In genomic region chr22:40714514-40714966, GRCh38 we compare ENCODE assay signal across 10 cellular contexts. TPM values are rescaled to one million over a fixed set of nuclear protein-coding genes. Genes with fewer than 3 reads are reported as not detected.
DNase-seq lines count a peak whose midpoint lies in the region; ATAC-seq lines count a peak whose summit lies in the region.
"Had no signal": no experiment of that assay in that cellular context is flagged by ENCODE, and none has a peak within 500 bp of the region (broad histone marks: within the 10 kb centered on the region; RNA-seq: fewer than 3 reads in every experiment).

No MANE protein-coding gene starts in this region.

- H3K4me3 Mint-ChIP-seq in activated naive CD4-positive, alpha-beta T cell treated with anti-CD3 and anti-CD28 coated beads, Interleukin-2, amount 50 U/mL, for 24 hours = peak overlapping the region; percentile 26
- H3K4me3 Mint-ChIP-seq in activated naive CD4-positive, alpha-beta T cell treated with anti-CD3 and anti-CD28 coated beads, Interleukin-2, amount 10 ng/mL, durations not matched to agents 7 days and 5 days = no peak overlapping the region
- H3K4me3 Mint-ChIP-seq in activated CD8-positive, alpha-beta memory T cell treated with anti-CD3 and anti-CD28 coated beads, Interleukin-2, amount 10 ng/mL, durations not matched to agents 7 days and 5 days = no peak overlapping the region

- H3K27ac Mint-ChIP-seq in activated naive CD4-positive, alpha-beta T cell treated with anti-CD3 and anti-CD28 coated beads, Interleukin-2, amount 50 U/mL, for 24 hours = no peak overlapping the region
- no peak overlapping the region for H3K27ac Mint-ChIP-seq in activated naive CD4-positive, alpha-beta T cell treated with anti-CD3 and anti-CD28 coated beads, Interleukin-2, amount 10 ng/mL, durations not matched to agents 7 days and 5 days
- H3K27ac Mint-ChIP-seq in activated CD8-positive, alpha-beta memory T cell treated with anti-CD3 and anti-CD28 coated beads, Interleukin-2, amount 10 ng/mL, durations not matched to agents 7 days and 5 days = no peak overlapping the region

- peaks cover 25% of the 10 kb centered on the region for H3K4me1 Mint-ChIP-seq in activated naive CD4-positive, alpha-beta T cell treated with anti-CD3 and anti-CD28 coated beads, Interleukin-2, amount 50 U/mL, for 24 hours
- peaks cover 23% of the 10 kb centered on the region for H3K4me1 Mint-ChIP-seq in activated naive CD4-positive, alpha-beta T cell treated with anti-CD3 and anti-CD28 coated beads, Interleukin-2, amount 10 ng/mL, durations not matched to agents 7 days and 5 days
- peaks cover 32% of the 10 kb centered on the region for H3K4me1 Mint-ChIP-seq in activated CD8-positive, alpha-beta memory T cell treated with anti-CD3 and anti-CD28 coated beads, Interleukin-2, amount 10 ng/mL, durations not matched to agents 7 days and 5 days

- no peak for DNase-seq in activated naive CD4-positive, alpha-beta T cell treated with anti-CD3 and anti-CD28 coated beads, Interleukin-2, amount 10 ng/mL, durations not matched to agents 7 days and 5 days
- DNase-seq in amygdala (lab: John Stamatoyannopoulos, UW) (peak in 35 of 56 donors; percentile 3 to 61 (median 27)), kidney tubule cell (ENCODE audit: low spot score) (peak; percentile 43)
- DNase-seq in activated CD8-positive, alpha-beta memory T cell treated with anti-CD3 and anti-CD28 coated beads, Interleukin-2, amount 10 ng/mL, durations not matched to agents 7 days and 5 days = no peak
- no peak for DNase-seq in activated CD4-positive, alpha-beta T cell treated with anti-CD3 and anti-CD28 coated beads for 4 hours

- no peak for ATAC-seq in activated CD8-positive, alpha-beta memory T cell treated with anti-CD3 and anti-CD28 coated beads, Interleukin-2, amount 10 ng/mL, durations not matched to agents 7 days and 5 days
- ATAC-seq in GM21423 (IDR thresholded peaks at IDR 0.05; ENCODE audit: unreplicated experiment) (no peak), HG03378 (IDR thresholded peaks at IDR 0.05; ENCODE audit: unreplicated experiment) (no peak)
- ATAC-seq: body of pancreas had no signal

- no peaks in the 10 kb centered on the region for H3K9me3 Mint-ChIP-seq in activated naive CD4-positive, alpha-beta T cell treated with anti-CD3 and anti-CD28 coated beads, Interleukin-2, amount 50 U/mL, for 24 hours
- H3K9me3 Mint-ChIP-seq in activated naive CD4-positive, alpha-beta T cell treated with anti-CD3 and anti-CD28 coated beads, Interleukin-2, amount 10 ng/mL, durations not matched to agents 7 days and 5 days = no peaks in the 10 kb centered on the region
- no peaks in the 10 kb centered on the region for H3K9me3 Mint-ChIP-seq in activated CD8-positive, alpha-beta memory T cell treated with anti-CD3 and anti-CD28 coated beads, Interleukin-2, amount 10 ng/mL, durations not matched to agents 7 days and 5 days (ENCODE audit: low read depth)

- no peaks in the 10 kb centered on the region for H3K36me3 Mint-ChIP-seq in activated naive CD4-positive, alpha-beta T cell treated with anti-CD3 and anti-CD28 coated beads, Interleukin-2, amount 50 U/mL, for 24 hours
- no peaks in the 10 kb centered on the region for H3K36me3 Mint-ChIP-seq in activated naive CD4-positive, alpha-beta T cell treated with anti-CD3 and anti-CD28 coated beads, Interleukin-2, amount 10 ng/mL, durations not matched to agents 7 days and 5 days
- H3K36me3 Mint-ChIP-seq in activated CD8-positive, alpha-beta memory T cell treated with anti-CD3 and anti-CD28 coated beads, Interleukin-2, amount 10 ng/mL, durations not matched to agents 7 days and 5 days = no peaks in the 10 kb centered on the region

- CTCF ChIA-PET in activated naive CD4-positive, alpha-beta T cell treated with anti-CD3 and anti-CD28 coated beads, Interleukin-2, amount 10 ng/mL, durations not matched to agents 7 days and 5 days (lab: Charles Lee) = interaction anchor here (0.6 to 1.6 kb wide), 3 partner anchors 12 to 31 kb away, joined by 3 to 5 read pairs (median 4); no protein-coding TSS in a partner anchor
- CTCF ChIA-PET in activated CD8-positive, alpha-beta memory T cell treated with anti-CD3 and anti-CD28 coated beads, Interleukin-2, amount 10 ng/mL, durations not matched to agents 7 days and 5 days (lab: Charles Lee) = interaction anchor here (0.8 to 2.7 kb wide), 3 partner anchors 12 to 31 kb away, joined by 3 to 16 read pairs (median 3); no protein-coding TSS in a partner anchor

- H3K27me3 Mint-ChIP-seq in activated naive CD4-positive, alpha-beta T cell treated with anti-CD3 and anti-CD28 coated beads, Interleukin-2, amount 50 U/mL, for 24 hours = no peaks in the 10 kb centered on the region
- peaks cover 46% of the 10 kb centered on the region for H3K27me3 Mint-ChIP-seq in activated naive CD4-positive, alpha-beta T cell treated with anti-CD3 and anti-CD28 coated beads, Interleukin-2, amount 10 ng/mL, durations not matched to agents 7 days and 5 days
- H3K27me3 Mint-ChIP-seq in activated CD8-positive, alpha-beta memory T cell treated with anti-CD3 and anti-CD28 coated beads, Interleukin-2, amount 10 ng/mL, durations not matched to agents 7 days and 5 days = peaks cover 13% of the 10 kb centered on the region

RNA-seq across cellular contexts. Expression of gene MCHR1, which starts 35.3 kb away (rescaled TPM):
- not detected for total RNA-seq in activated CD8-positive, alpha-beta memory T cell treated with anti-CD3 and anti-CD28 coated beads, Interleukin-2, amount 10 ng/mL, durations not matched to agents 7 days and 5 days
- total RNA-seq: body of pancreas, mononuclear cell had no signal

Comparison
In these comparisons a context has a peak if more than half of its experiments do, and no peak if none do; other contexts are left out.
1. DNase-seq: peak in amygdala (35 of 56) and kidney tubule cell (single experiment); none in activated naive CD4-positive, alpha-beta T cell treated with anti-CD3 and anti-CD28 coated beads, Interleukin-2, amount 10 ng/mL, durations not matched to agents 7 days and 5 days (single experiment), activated CD8-positive, alpha-beta memory T cell treated with anti-CD3 and anti-CD28 coated beads, Interleukin-2, amount 10 ng/mL, durations not matched to agents 7 days and 5 days (single experiment) and activated CD4-positive, alpha-beta T cell treated with anti-CD3 and anti-CD28 coated beads for 4 hours (0 of 2).